ENCODE assay signal across 14 cellular contexts in the genomic region with DNA sequence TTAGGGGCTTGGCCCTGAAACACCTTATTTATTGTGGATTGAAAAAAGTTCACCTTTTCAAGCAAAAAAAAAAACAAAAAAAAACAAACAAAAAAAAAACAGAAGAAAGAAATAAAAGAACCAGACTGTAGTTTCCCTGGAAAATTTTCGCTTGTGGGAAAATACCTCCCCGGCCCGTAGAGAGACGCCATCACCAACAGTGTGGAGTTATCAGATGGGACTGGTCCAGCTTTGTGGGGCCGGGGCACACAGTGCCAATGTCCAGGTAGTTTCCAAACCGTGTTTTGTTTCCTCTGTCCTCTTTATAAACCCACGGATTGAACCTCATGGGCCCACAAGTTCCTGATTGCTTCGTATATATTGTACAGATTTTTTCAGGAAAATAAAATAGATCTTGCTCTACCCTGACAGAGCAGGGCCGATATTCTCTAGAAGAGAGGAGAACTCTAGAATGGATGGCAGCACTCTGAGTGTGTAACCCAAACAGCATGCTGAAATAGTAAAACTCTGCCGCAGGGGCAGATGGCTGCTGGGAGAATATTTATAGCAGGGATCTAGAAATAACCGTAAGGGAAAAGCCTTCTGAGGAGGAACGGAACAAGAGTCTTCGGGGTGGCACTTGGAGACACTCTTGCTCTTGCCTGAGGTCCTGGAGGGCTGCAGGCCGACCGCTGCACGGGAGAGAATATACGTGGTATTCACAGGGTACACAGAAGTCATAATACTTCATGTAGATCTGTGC.
"Had no signal": no experiment of that assay in that cellular context is flagged by ENCODE, and none has a peak within 500 bp of the region (broad histone marks: within the 10 kb centered on the region; RNA-seq: fewer than 3 reads in every experiment).

No MANE protein-coding gene starts in this region.

- H3K4me2 ChIP-seq: hepatocyte had no signal

- H3K4me1 ChIP-seq: colonic mucosa, sigmoid colon had no signal

- H3K27me3 ChIP-seq: colonic mucosa, hepatocyte, sigmoid colon, upper lobe of left lung had no signal

- ATAC-seq: activated CD4-positive, CD25-positive, alpha-beta regulatory T cell treated with anti-CD3 and anti-CD28 coated beads, Interleukin-2, amount 50 U/mL, for 24 hours had no signal

- H3K36me3 Mint-ChIP-seq: activated CD4-positive, alpha-beta memory T cell treated with anti-CD3 and anti-CD28 coated beads for 36 hours had no signal

- H3K27ac ChIP-seq: colonic mucosa, epithelial cell of prostate, hepatocyte, sigmoid colon, suprapubic skin, upper lobe of left lung had no signal

- H3K4me3 ChIP-seq: colonic mucosa, hepatocyte, sigmoid colon, suprapubic skin, upper lobe of left lung had no signal

- H3K79me2 ChIP-seq: hepatocyte had no signal

- DNase-seq: activated CD4-positive, alpha-beta memory T cell treated with anti-CD3 and anti-CD28 coated beads for 36 hours; activated naive CD4-positive, alpha-beta T cell; colonic mucosa; effector CD8-positive, alpha-beta T cell; kidney glomerular epithelial cell; sigmoid colon; stimulated activated CD4-positive, alpha-beta T cell treated with anti-CD3 and anti-CD28 coated beads, Interleukin-12 subunit alpha, Interleukin-12 subunit beta, amount 100 ng/mL, for 4 hours; stimulated activated naive CD4-positive, alpha-beta T cell treated with Interleukin-2 at 50 U/mL for 16 hours had no signal

- H3K36me3 ChIP-seq: colonic mucosa, sigmoid colon, suprapubic skin, upper lobe of left lung had no signal

- H3K4me3 Mint-ChIP-seq: activated CD4-positive, alpha-beta memory T cell treated with anti-CD3 and anti-CD28 coated beads for 36 hours; T-helper 2 cell treated with Interferon-gamma antibody and Interleukin-4, amounts not matched to agents 5 μg/mL and 100 μg/mL, for 36 hours had no signal

- H3K9me3 ChIP-seq: colonic mucosa, sigmoid colon, suprapubic skin, upper lobe of left lung had no signal

- H3K9me3 Mint-ChIP-seq: activated CD4-positive, alpha-beta memory T cell treated with anti-CD3 and anti-CD28 coated beads for 36 hours; T-helper 2 cell treated with Interferon-gamma antibody and Interleukin-4, amounts not matched to agents 5 μg/mL and 100 μg/mL, for 36 hours had no signal

- H3K27ac Mint-ChIP-seq: activated CD4-positive, alpha-beta memory T cell treated with anti-CD3 and anti-CD28 coated beads for 36 hours; T-helper 2 cell treated with Interferon-gamma antibody and Interleukin-4, amounts not matched to agents 5 μg/mL and 100 μg/mL, for 36 hours had no signal

- H2AFZ ChIP-seq: hepatocyte had no signal
